ENCODE assay signal across 8 cellular contexts in genomic region chr10:63133056-63133786, GRCh38. TPM values are rescaled to one million over a fixed set of nuclear protein-coding genes. Genes with fewer than 3 reads are reported as not detected.
DNase-seq lines count a peak whose midpoint lies in the region; ATAC-seq and TF ChIP-seq lines count a peak whose summit lies in the region.

NRBF2 (plus strand) TSS chr10:63133328; CDS start chr10:63133471, 143 bp downstream.

- H3K9me3 ChIP-seq in CD4-positive, alpha-beta T cell (ENCODE audit: control insufficient read depth, low read length): no peaks in the 10 kb centered on the region
- no peaks in the 10 kb centered on the region for H3K9me3 ChIP-seq in right lobe of liver

- H3K4me1 Mint-ChIP-seq in CD4-positive, alpha-beta T cell (ENCODE audit: low read depth): peaks cover 45% of the 10 kb centered on the region

- ATAC-seq in CD4-positive, alpha-beta T cell (ENCODE audit: poor library complexity): peak; percentile 90
- ATAC-seq in GM19397 (IDR thresholded peaks at IDR 0.05; ENCODE audit: unreplicated experiment) (peak; percentile 97), HG03571 (IDR thresholded peaks at IDR 0.05; ENCODE audit: unreplicated experiment) (peak; percentile 97), right lobe of liver (peak; percentile 93 to 99 (median 98))

- H3K27ac ChIP-seq in CD4-positive, alpha-beta T cell (ENCODE audit: low read depth, low read length): peak within 1 kb of the TSS; percentile 98
- H3K27ac ChIP-seq in dorsolateral prefrontal cortex (peak within 1 kb of the TSS; percentile 50 to 95 (median 86)), right lobe of liver (peak within 1 kb of the TSS; percentile 98 to 99 (median 98))

- no peaks in the 10 kb centered on the region for H3K27me3 ChIP-seq in CD4-positive, alpha-beta T cell (ENCODE audit: control insufficient read depth, insufficient read depth, low read length)
- H3K27me3 ChIP-seq in dorsolateral prefrontal cortex (no peaks in the 10 kb centered on the region), right lobe of liver (no peaks in the 10 kb centered on the region)

- intact Hi-C loops in CD4-positive, alpha-beta T cell (cut with DNase I, micrococcal nuclease): loop anchor here (2.0 to 5.0 kb wide), 5 partner anchors 134 to 496 kb away; partner anchors contain the start of genes EGR2 (in 2 of the 2) and ADO (in 1 of the 2)
- intact Hi-C loops in dorsolateral prefrontal cortex (cut with DNase I) (loop anchor here (5.0 kb wide), 2 partner anchors 316 to 331 kb away; partner anchors contain the start of genes ADO (in 1 of the 2) and EGR2 (in 1 of the 2)), right lobe of liver (cut with DNase I) (no loop called here)

- TF ChIP-seq CTCF in CD4-positive, alpha-beta T cell (IDR thresholded peaks at IDR 0.05): peak; percentile 22
- TF ChIP-seq CTCF in dorsolateral prefrontal cortex (IDR thresholded peaks at IDR 0.05 in 54 of 56, conservative IDR thresholded peaks at IDR 0.05 in 2 of 56; ENCODE audit: low read depth in 1 of 56, partially characterized antibody in 56 of 56) (peak in 25 of 56 donors; percentile 1 to 42 (median 19)), right lobe of liver (IDR thresholded peaks at IDR 0.05) (peak in 3 of 4 donors; percentile 11 to 16 (median 13))

- peaks cover 11% of the 10 kb centered on the region for H3K9me3 Mint-ChIP-seq in CD4-positive, alpha-beta T cell

- no peaks in the 10 kb centered on the region for H3K36me3 ChIP-seq in right lobe of liver

- peak; percentile 91 to 98 (median 95) for DNase-seq in CD4-positive, alpha-beta T cell
- peak; percentile 97 for DNase-seq in NCI-H774 (lab: John Stamatoyannopoulos, UW)
- peak; percentile 97 to 98 for DNase-seq in activated CD4-positive, alpha-beta T cell treated with anti-CD3 and anti-CD28 coated beads, Interleukin-2, amount 50 U/mL, for 48 hours
- DNase-seq in dorsolateral prefrontal cortex: peak; percentile 87 to 97 (median 96)
- DNase-seq in right lobe of liver: peak; percentile 98 to 99 (median 98)
- peak; percentile 96 to 97 for DNase-seq in stimulated activated CD4-positive, alpha-beta T cell treated with anti-CD3 and anti-CD28 coated beads, Interleukin-4, amount 100 ng/mL, for 4 hours

- WGBS in right lobe of liver (ENCODE audit: insufficient coverage, low coverage, low lambda C conversion rate, missing lambda C conversion rate): 0% methylated on average over 27 of the region's 53 CpGs

- peaks cover 0 to 39% (median 12%) of the 10 kb centered on the region in 4 donors for H3K4me1 ChIP-seq in right lobe of liver

- H3K4me3 Mint-ChIP-seq in CD4-positive, alpha-beta T cell: peak within 1 kb of the TSS; percentile 94

- H3K27ac Mint-ChIP-seq in CD4-positive, alpha-beta T cell: peak within 1 kb of the TSS; percentile 88

- CTCF ChIA-PET in CD4-positive, alpha-beta T cell (lab: Charles Lee): interaction anchor here (1.1 to 2.5 kb wide), 3 partner anchors 12 to 539 kb away, joined by 4 to 7 read pairs (median 6); no protein-coding TSS in a partner anchor

- H3K27me3 Mint-ChIP-seq in CD4-positive, alpha-beta T cell: peaks cover 9% of the 10 kb centered on the region

- peaks cover 30% of the 10 kb centered on the region for H3K36me3 Mint-ChIP-seq in CD4-positive, alpha-beta T cell (ENCODE audit: low read depth)

- POLR2A ChIA-PET in CD4-positive, alpha-beta T cell (lab: Charles Lee): interaction anchor here (0.6 to 2.7 kb wide), 25 partner anchors 9 to 1230 kb away, joined by 3 to 31 read pairs (median 7); partner anchors contain the start of genes ADO, EGR2 and REEP3

- TF ChIP-seq POLR2A in right lobe of liver (IDR thresholded peaks at IDR 0.05): peak; percentile 99

- H3K4me3 ChIP-seq in dorsolateral prefrontal cortex: peak within 1 kb of the TSS; percentile 68 to 99 (median 92)
- peak within 1 kb of the TSS; percentile 85 to 92 (median 90) for H3K4me3 ChIP-seq in right lobe of liver

RNA-seq across cellular contexts. Expression of gene NRBF2, which starts in this region (rescaled TPM):
- 10 to 100 TPM; 25.3 to 25.6 TPM for total RNA-seq in CD4-positive, alpha-beta T cell
- total RNA-seq in dorsolateral prefrontal cortex (10 to 100 TPM in 117 of 120 experiments, 1 to 10 TPM in 3; 8.6 to 26.3 (median 19.6) TPM), right lobe of liver (10 to 100 TPM; 15.9 to 32.3 (median 22.8) TPM)

Comparison
In these comparisons a context has a peak if more than half of its experiments do, and no peak if none do; other contexts are left out.
1. Peak in every context shown above with its lines: DNase-seq, ATAC-seq, H3K4me3 ChIP-seq and H3K27ac ChIP-seq.
2. intact Hi-C loops: an anchor here in CD4-positive, alpha-beta T cell (2.0 to 5.0 kb wide) and dorsolateral prefrontal cortex (5.0 kb wide); none called in right lobe of liver.